Comparison of ENCODE assay signal across 1 cellular context in the genomic region with DNA sequence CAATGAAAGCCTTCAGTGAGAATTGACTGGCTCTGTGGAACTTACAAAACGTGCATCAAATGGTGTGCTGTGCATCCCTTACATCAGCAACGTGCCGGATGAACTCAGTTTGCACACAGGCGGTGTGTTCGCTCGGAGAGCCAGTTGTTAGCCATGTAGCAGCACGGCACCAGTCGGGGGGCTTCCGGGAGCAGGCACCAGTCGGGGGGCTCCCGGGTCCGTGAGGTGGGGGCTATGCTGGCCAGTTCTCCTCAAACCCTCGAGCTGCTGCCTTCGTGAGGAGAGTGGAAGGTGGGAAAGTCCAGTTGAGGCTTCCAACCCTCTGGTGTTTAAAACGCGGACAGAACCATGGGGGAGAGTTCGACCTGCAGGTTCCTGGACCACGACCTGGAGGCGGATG.
A peak's percentile ranks its signal among the peaks of the same experiment; 100 is the strongest.
TF ChIP-seq lines count a peak whose summit lies in the region.

No MANE protein-coding gene starts in this region.

TF ChIP-seq in H1, 55 proteins besides CTCF, POLR2A, EP300 and RAD21:
- TF ChIP-seq CBX8 (IDR thresholded peaks at IDR 0.05; ENCODE audit: borderline replicate concordance, low read depth, low read length) (no peak), SP4 (IDR thresholded peaks at IDR 0.05; ENCODE audit: low read length) (no peak)
- TF ChIP-seq, protein P1, sequence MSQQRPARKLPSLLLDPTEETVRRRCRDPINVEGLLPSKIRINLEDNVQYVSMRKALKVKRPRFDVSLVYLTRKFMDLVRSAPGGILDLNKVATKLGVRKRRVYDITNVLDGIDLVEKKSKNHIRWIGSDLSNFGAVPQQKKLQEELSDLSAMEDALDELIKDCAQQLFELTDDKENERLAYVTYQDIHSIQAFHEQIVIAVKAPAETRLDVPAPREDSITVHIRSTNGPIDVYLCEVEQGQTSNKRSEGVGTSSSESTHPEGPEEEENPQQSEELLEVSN (IDR thresholded peaks at IDR 0.05) = 0 out of 2 replicates have a peak, but pooled peaks have one; percentile 15
